Comparison of ENCODE assay signal across 20 cellular contexts in genomic region chr14:63547798-63548335, GRCh38.
"Had no signal": no experiment of that assay in that cellular context is flagged by ENCODE, and none has a peak within 500 bp of the region (broad histone marks: within the 10 kb centered on the region; RNA-seq: fewer than 3 reads in every experiment).

No MANE protein-coding gene starts in this region.

- H3K27ac Mint-ChIP-seq: stimulated activated memory B cell treated with anti-CD40 and anti-IgM and Interleukin-4, amounts not matched to agents 10 μg/mL and 1 μg/mL and 100 μg/mL, for 72 hours; type B pancreatic cell had no signal

- H3K4me1 ChIP-seq: psoas muscle, testis had no signal

- H3K27ac ChIP-seq: dorsolateral prefrontal cortex, gastrocnemius medialis, left lung, neutrophil, psoas muscle, skin epidermis, spleen, testis, tibial artery had no signal

- ATAC-seq: gastrocnemius medialis; left lung; naive thymus-derived CD8-positive, alpha-beta T cell; psoas muscle; right cardiac atrium; stimulated activated memory B cell treated with anti-CD40 and anti-IgM and Interleukin-4, amounts not matched to agents 10 μg/mL and 1 μg/mL and 100 μg/mL, for 72 hours; stimulated activated naive CD8-positive, alpha-beta T cell treated with anti-CD3 and anti-CD28 coated beads, Interleukin-15, Interleukin-2, amounts not matched to agents 100 U/mL and 50 U/mL, for 24 hours had no signal

- H3K9me3 ChIP-seq: gastrocnemius medialis, left lung, neutrophil, psoas muscle, spleen, testis, tibial artery had no signal

- H3K27me3 ChIP-seq: dorsolateral prefrontal cortex, gastrocnemius medialis, left lung, neutrophil, spleen, testis, tibial artery had no signal

- H3K36me3 Mint-ChIP-seq: naive thymus-derived CD8-positive, alpha-beta T cell; stimulated activated memory B cell treated with anti-CD40 and anti-IgM and Interleukin-4, amounts not matched to agents 10 μg/mL and 1 μg/mL and 100 μg/mL, for 72 hours; type B pancreatic cell had no signal

- H3K9me3 Mint-ChIP-seq: naive thymus-derived CD8-positive, alpha-beta T cell; stimulated activated memory B cell treated with anti-CD40 and anti-IgM and Interleukin-4, amounts not matched to agents 10 μg/mL and 1 μg/mL and 100 μg/mL, for 72 hours; type B pancreatic cell had no signal

- H3K4me3 ChIP-seq: dorsolateral prefrontal cortex, gastrocnemius medialis, left lung, psoas muscle, skin epidermis, spleen, testis, tibial artery had no signal

- H3K4me3 Mint-ChIP-seq: naive thymus-derived CD8-positive, alpha-beta T cell; stimulated activated memory B cell treated with anti-CD40 and anti-IgM and Interleukin-4, amounts not matched to agents 10 μg/mL and 1 μg/mL and 100 μg/mL, for 72 hours; type B pancreatic cell had no signal

- H3K36me3 ChIP-seq: gastrocnemius medialis, left lung, neutrophil, spleen, tibial artery had no signal

- H3K27me3 Mint-ChIP-seq: naive thymus-derived CD8-positive, alpha-beta T cell; stimulated activated memory B cell treated with anti-CD40 and anti-IgM and Interleukin-4, amounts not matched to agents 10 μg/mL and 1 μg/mL and 100 μg/mL, for 72 hours; type B pancreatic cell had no signal

- FAIRE-seq: keratinocyte had no signal

- DNase-seq: cortex of kidney; dorsolateral prefrontal cortex; effector CD4-positive, alpha-beta T cell; gastrocnemius medialis; left lung; mesendoderm; naive thymus-derived CD8-positive, alpha-beta T cell; psoas muscle; right cardiac atrium; spleen; stimulated activated CD4-positive, alpha-beta T cell treated with anti-CD3 and anti-CD28 coated beads, Interleukin-4, amount 100 ng/mL, for 4 hours; stimulated activated naive CD8-positive, alpha-beta T cell treated with anti-CD3 and anti-CD28 coated beads, Interleukin-15, Interleukin-2, amounts not matched to agents 100 U/mL and 50 U/mL, for 24 hours; substantia nigra; testis; tibial artery had no signal
